Comparison of ENCODE assay signal across 14 cellular contexts in genomic region chr2:241373449-241373848, GRCh38. TPM values are rescaled to one million over a fixed set of nuclear protein-coding genes. Genes with fewer than 3 reads are reported as not detected.
DNase-seq lines count a peak whose midpoint lies in the region; ATAC-seq, FAIRE-seq and TF ChIP-seq lines count a peak whose summit lies in the region.
"Had no signal": no experiment of that assay in that cellular context is flagged by ENCODE, and none has a peak within 500 bp of the region (broad histone marks: within the 10 kb centered on the region; RNA-seq: fewer than 3 reads in every experiment).

No MANE protein-coding gene starts in this region.

- H3K27ac ChIP-seq in colonic mucosa = peak overlapping the region; percentile 88

- H3K4me1 ChIP-seq in colonic mucosa = peaks cover 32% of the 10 kb centered on the region

- DNase-seq in NCI-H748 (lab: John Stamatoyannopoulos, UW; ENCODE audit: unreplicated experiment) (peak; percentile 30), NCI-H748 treated with DMSO at 0.1 percent for 48 hours (lab: John Stamatoyannopoulos, UW) (no peak), NCI-H69 (lab: John Stamatoyannopoulos, UW) (peak; percentile 70), colonic mucosa (no peak), NCI-H226 (no peak), GM19239 (ENCODE audit: insufficient read length, low spot score) (no peak), DMS79 treated with DMSO at 0.1 percent for 48 hours (lab: John Stamatoyannopoulos, UW) (no peak)
- DNase-seq in stimulated activated naive B cell treated with anti-CD40 and anti-IgM and Interleukin-4, amounts not matched to agents 10 μg/mL and 1 μg/mL and 100 μg/mL, for 72 hours = no peak
- DNase-seq: activated CD4-positive, alpha-beta T cell treated with anti-CD3 and anti-CD28 coated beads for 1 hour; DND-41; foreskin fibroblast had no signal

- H3K4me3 ChIP-seq in colonic mucosa = no peak overlapping the region

- no peak for ATAC-seq in stimulated activated naive B cell treated with anti-CD40 and anti-IgM and Interleukin-4, amounts not matched to agents 10 μg/mL and 1 μg/mL and 100 μg/mL, for 72 hours (replicated peaks)

- H3K4me1 Mint-ChIP-seq in stimulated activated naive B cell treated with anti-CD40 and anti-IgM and Interleukin-4, amounts not matched to agents 10 μg/mL and 1 μg/mL and 100 μg/mL, for 72 hours = peaks cover 26 to 53% of the 10 kb centered on the region in 2 donors
- H3K4me1 Mint-ChIP-seq: activated naive CD4-positive, alpha-beta T cell treated with anti-CD3 and anti-CD28 coated beads, Interleukin-2, amount 50 U/mL, for 24 hours had no signal

- no peak for TF ChIP-seq CTCF in colonic mucosa (IDR thresholded peaks at IDR 0.05)

- H3K36me3 ChIP-seq in colonic mucosa = no peaks in the 10 kb centered on the region

- no peak overlapping the region for H3K27ac Mint-ChIP-seq in stimulated activated naive B cell treated with anti-CD40 and anti-IgM and Interleukin-4, amounts not matched to agents 10 μg/mL and 1 μg/mL and 100 μg/mL, for 72 hours
- H3K27ac Mint-ChIP-seq: activated naive CD4-positive, alpha-beta T cell treated with anti-CD3 and anti-CD28 coated beads, Interleukin-2, amount 50 U/mL, for 24 hours had no signal

- no peaks in the 10 kb centered on the region for H3K27me3 ChIP-seq in colonic mucosa

- H3K36me3 Mint-ChIP-seq in stimulated activated naive B cell treated with anti-CD40 and anti-IgM and Interleukin-4, amounts not matched to agents 10 μg/mL and 1 μg/mL and 100 μg/mL, for 72 hours = peaks cover 14 to 37% of the 10 kb centered on the region in 2 donors

- peak overlapping the region in 1 of 2 donors; percentile 55 for H3K9ac ChIP-seq in colonic mucosa (ENCODE audit: low read depth in 2 of 2, low read length in 2 of 2)

- H3K27me3 Mint-ChIP-seq in stimulated activated naive B cell treated with anti-CD40 and anti-IgM and Interleukin-4, amounts not matched to agents 10 μg/mL and 1 μg/mL and 100 μg/mL, for 72 hours = no peaks in the 10 kb centered on the region
- H3K27me3 Mint-ChIP-seq: activated naive CD4-positive, alpha-beta T cell treated with anti-CD3 and anti-CD28 coated beads, Interleukin-2, amount 50 U/mL, for 24 hours had no signal

- H3K9me3 Mint-ChIP-seq in stimulated activated naive B cell treated with anti-CD40 and anti-IgM and Interleukin-4, amounts not matched to agents 10 μg/mL and 1 μg/mL and 100 μg/mL, for 72 hours = no peaks in the 10 kb centered on the region
- H3K9me3 Mint-ChIP-seq: activated naive CD4-positive, alpha-beta T cell treated with anti-CD3 and anti-CD28 coated beads, Interleukin-2, amount 50 U/mL, for 24 hours had no signal

- H3K4me3 Mint-ChIP-seq in stimulated activated naive B cell treated with anti-CD40 and anti-IgM and Interleukin-4, amounts not matched to agents 10 μg/mL and 1 μg/mL and 100 μg/mL, for 72 hours = no peak overlapping the region
- H3K4me3 Mint-ChIP-seq: activated naive CD4-positive, alpha-beta T cell treated with anti-CD3 and anti-CD28 coated beads, Interleukin-2, amount 50 U/mL, for 24 hours had no signal

- intact Hi-C loops in colonic mucosa (cut with DNase I) = no loop called here

- no peaks in the 10 kb centered on the region for H3K9me3 ChIP-seq in colonic mucosa

- no peak for FAIRE-seq in GM19239 (lab: Jason Lieb, UNC)
- FAIRE-seq: bronchial epithelial cell, HTR-8/SVneo had no signal

RNA-seq across cellular contexts. Expression of gene FARP2, which starts 17.4 kb away (rescaled TPM):
- 100 to 1,000 TPM; 107 to 122 TPM for total RNA-seq in colonic mucosa

RNA-seq across cellular contexts. Expression of gene SEPTIN2, which starts 57.7 kb away (rescaled TPM):
- total RNA-seq in colonic mucosa = 100 to 1,000 TPM; 196 to 244 TPM

RNA-seq across cellular contexts. Expression of gene HDLBP, which starts 58.0 kb away (rescaled TPM):
- 100 to 1,000 TPM; 483 to 625 TPM for total RNA-seq in colonic mucosa

Comparison
In these comparisons a context has a peak if more than half of its experiments do, and no peak if none do; other contexts are left out.
1. DNase-seq: peak in NCI-H748 (single experiment) and NCI-H69 (single experiment); none in NCI-H748 treated with DMSO at 0.1 percent for 48 hours (single experiment), colonic mucosa (single experiment), NCI-H226 (single experiment), GM19239 (single experiment), DMS79 treated with DMSO at 0.1 percent for 48 hours (single experiment) and stimulated activated naive B cell treated with anti-CD40 and anti-IgM and Interleukin-4, amounts not matched to agents 10 μg/mL and 1 μg/mL and 100 μg/mL, for 72 hours (single experiment).